In the genomic region with DNA sequence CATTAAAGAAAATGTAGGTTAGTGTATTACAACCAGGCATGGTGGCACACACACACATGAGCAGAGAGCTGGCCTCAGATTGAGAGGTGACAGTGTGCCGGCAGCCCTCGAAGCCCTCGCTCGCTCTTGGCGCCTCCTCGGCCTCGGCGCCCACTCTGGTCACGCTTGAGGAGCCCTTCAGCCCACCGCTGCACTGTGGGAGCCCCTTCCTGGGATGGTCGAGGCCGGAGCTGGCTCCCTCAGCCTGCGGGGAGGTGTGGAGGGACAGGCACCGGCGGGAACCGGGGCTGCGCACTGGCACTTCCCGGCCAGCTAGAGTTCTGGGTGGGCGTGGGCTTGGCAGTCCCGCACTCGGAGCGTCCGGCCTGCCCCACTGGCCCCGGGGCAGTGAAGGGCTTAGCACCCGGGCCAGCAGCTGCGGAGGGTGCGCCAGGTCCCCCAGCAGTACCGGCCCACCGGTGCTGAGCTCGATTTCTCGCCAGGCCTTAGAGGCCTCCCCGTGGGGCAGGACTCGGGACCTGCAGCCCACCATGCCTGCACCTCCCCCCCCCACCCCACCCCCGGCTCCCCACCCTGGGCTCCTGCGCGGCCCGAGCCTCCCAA, we compare ENCODE assay signal across 22 cellular contexts.
"Had no signal": no experiment of that assay in that cellular context is flagged by ENCODE, and none has a peak within 500 bp of the region (broad histone marks: within the 10 kb centered on the region; RNA-seq: fewer than 3 reads in every experiment).

No MANE protein-coding gene starts in this region.

- H3K9ac ChIP-seq: parathyroid adenoma had no signal

- H3K4me1 ChIP-seq: left lung, lower lobe of right lung, parathyroid adenoma, right atrium auricular region, right lobe of liver, tibial nerve, uterus had no signal

- H3K4me2 ChIP-seq: smooth muscle cell had no signal

- H3K27ac ChIP-seq: left lung, lower lobe of right lung, neutrophil, parathyroid adenoma, right atrium auricular region, right lobe of liver, tibial nerve, uterus had no signal

- H3K27me3 ChIP-seq: right atrium auricular region, right lobe of liver, tibial nerve, uterus had no signal

- H2AFZ ChIP-seq: parathyroid adenoma had no signal

- H3K4me3 ChIP-seq: left lung, lower lobe of right lung, right atrium auricular region, right lobe of liver, smooth muscle cell, tibial nerve, uterus had no signal

- DNase-seq: hippocampal formation; kidney; left colon; lower lobe of right lung; mammary epithelial cell; mesenchymal stem cell; naive thymus-derived CD8-positive, alpha-beta T cell; occipital lobe; right lobe of liver; stimulated activated CD4-positive, alpha-beta T cell treated with anti-CD3 and anti-CD28 coated beads, Interleukin-1b, Interleukin-23, amount 100 ng/mL, for 48 hours; stimulated activated CD4-positive, alpha-beta T cell treated with anti-CD3 and anti-CD28 coated beads, Interleukin-2, amount 100 ng/mL, for 48 hours; stimulated activated CD4-positive, alpha-beta T cell treated with anti-CD3 and anti-CD28 coated beads, Interleukin-4, amount 100 ng/mL, for 4 hours; stimulated activated CD8-positive, alpha-beta memory T cell treated with anti-CD3 and anti-CD28 coated beads, Interleukin-4, amount 100 ng/mL, for 48 hours; stimulated activated naive B cell treated with anti-CD40 and anti-IgM and Interleukin-4, amounts not matched to agents 10 μg/mL and 1 μg/mL and 100 μg/mL, for 72 hours; substantia nigra; uterus had no signal

- H3K36me3 ChIP-seq: left lung, lower lobe of right lung, neutrophil, right atrium auricular region, right lobe of liver, tibial nerve, uterus had no signal

- H3K9me3 ChIP-seq: neutrophil, right lobe of liver had no signal
